8 cellular contexts compared by ENCODE assay signal in the genomic region with DNA sequence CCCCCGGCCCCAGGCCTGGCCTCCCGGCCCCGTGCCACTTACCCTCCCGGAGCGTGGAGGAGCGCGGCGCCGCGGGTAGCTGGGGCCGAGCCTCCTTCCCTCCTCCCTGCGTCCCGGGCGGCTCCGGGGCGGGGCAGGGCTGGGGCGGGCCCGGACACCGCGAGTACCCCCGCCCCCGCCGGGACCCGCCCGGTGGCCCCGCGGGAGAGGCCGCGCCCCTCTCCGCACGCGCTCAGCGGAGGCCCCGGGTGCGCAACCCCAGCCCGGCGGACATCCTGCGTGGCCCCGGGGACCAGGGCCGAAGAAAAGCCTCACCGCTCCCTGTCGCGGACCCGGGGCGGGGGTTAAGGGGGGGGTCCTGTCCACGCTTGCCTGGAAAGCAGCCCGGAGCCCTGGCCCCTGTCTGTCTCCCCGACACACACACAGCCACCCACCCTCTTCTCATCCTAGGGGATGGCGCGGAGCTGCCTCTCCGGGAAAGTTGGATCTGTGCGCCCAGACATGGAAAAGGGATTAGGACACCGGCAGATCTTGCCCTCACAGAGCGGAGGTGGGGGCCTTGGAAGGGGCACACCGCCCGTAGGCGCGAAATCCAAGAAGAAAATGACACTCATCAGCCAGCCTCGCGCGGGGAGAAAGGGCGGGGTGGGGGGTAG. TPM values are rescaled to one million over a fixed set of nuclear protein-coding genes. Genes with fewer than 3 reads are reported as not detected.
DNase-seq lines count a peak whose midpoint lies in the region; ATAC-seq, FAIRE-seq and TF ChIP-seq lines count a peak whose summit lies in the region.

A gene with protein sequence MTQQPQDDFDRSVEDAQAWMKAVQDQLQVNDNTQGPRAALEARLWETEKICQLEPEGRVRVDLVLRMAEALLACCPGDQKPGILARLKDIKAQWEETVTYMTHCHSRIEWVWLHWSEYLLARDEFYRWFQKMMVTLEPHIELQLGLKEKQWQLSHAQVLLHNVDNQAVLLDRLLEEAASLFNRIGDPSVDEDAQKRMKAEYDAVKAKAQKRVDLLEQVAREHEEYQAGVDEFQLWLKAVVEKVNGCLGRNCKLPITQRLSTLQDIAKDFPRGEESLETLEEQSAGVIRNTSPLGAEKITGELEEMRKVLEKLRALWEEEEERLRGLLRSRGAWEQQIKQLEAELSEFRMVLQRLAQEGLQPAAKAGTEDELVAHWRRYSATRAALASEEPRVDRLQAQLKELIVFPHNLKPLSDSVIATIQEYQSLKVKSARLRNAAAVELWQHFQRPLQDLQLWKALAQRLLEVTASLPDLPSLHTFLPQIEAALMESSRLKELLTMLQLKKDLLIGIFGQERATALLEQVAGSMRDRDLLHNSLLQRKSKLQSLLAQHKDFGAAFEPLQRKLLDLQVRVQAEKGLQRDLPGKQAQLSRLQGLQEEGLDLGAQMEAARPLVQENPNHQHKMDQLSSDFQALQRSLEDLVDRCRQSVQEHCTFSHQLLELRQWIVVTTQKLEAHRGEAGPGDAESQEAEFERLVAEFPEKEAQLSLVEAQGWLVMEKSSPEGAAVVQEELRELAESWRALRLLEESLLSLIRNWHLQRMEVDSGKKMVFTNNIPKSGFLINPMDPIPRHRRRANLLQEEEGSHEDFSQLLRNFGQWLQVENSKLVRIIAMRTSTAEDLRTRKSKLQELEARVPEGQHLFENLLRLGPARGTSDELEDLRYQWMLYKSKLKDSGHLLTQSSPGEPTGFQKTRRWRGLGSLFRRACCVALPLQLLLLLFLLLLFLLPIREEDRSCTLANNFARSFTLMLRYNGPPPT (minus strand): TSS at position 97 of the 656 bp plus-strand sequence. CDS start 40,829 bp downstream, outside the sequence.

- H3K9me3 ChIP-seq in CD4-positive, alpha-beta T cell (ENCODE audit: control insufficient read depth, low read length), result no peaks in the 10 kb centered on the region
- H3K9me3 ChIP-seq in H1 (ENCODE audit: insufficient read depth in 2 of 2, low read depth in 1 of 2, low read length in 1 of 2) (no peaks in the 10 kb centered on the region), tibial artery (no peaks in the 10 kb centered on the region)

- no peak for TF ChIP-seq RAD21 in H1 (IDR thresholded peaks at IDR 0.05 in 1 of 2, conservative IDR thresholded peaks at IDR 0.05 in 1 of 2; ENCODE audit: low read depth in 2 of 2, low read length in 2 of 2)

- CTCF ChIA-PET in CD4-positive, alpha-beta T cell (lab: Charles Lee), result interaction anchor here (0.7 to 3.2 kb wide), 10 partner anchors 11 to 74 kb away, joined by 3 to 20 read pairs (median 4); no protein-coding TSS in a partner anchor
- CTCF ChIA-PET in H1 (lab: Charles Lee; ENCODE audit: partially characterized antibody), result interaction anchor here (1.4 to 4.2 kb wide), 4 partner anchors 7 to 74 kb away, joined by 3 to 32 read pairs (median 10); no protein-coding TSS in a partner anchor

- POLR2A ChIA-PET in CD4-positive, alpha-beta T cell (lab: Charles Lee), result interaction anchor here (0.7 to 3.3 kb wide), 14 partner anchors 8 to 53 kb away, joined by 3 to 65 read pairs (median 4); a partner anchor contains a TSS
- POLR2A ChIA-PET in H1 (lab: Charles Lee; ENCODE audit: partially characterized antibody), result interaction anchor here (1.7 kb wide), 1 partner anchor 9 kb away, joined by 5 read pairs; no protein-coding TSS in a partner anchor

- peaks cover 75% of the 10 kb centered on the region for H3K4me1 Mint-ChIP-seq in CD4-positive, alpha-beta T cell (ENCODE audit: low read depth)
- peaks cover 21% of the 10 kb centered on the region for H3K4me1 Mint-ChIP-seq in mesothelial cell of epicardium

- FAIRE-seq in H1 (lab: Jason Lieb, UNC), result no peak

- H3K18ac ChIP-seq in H1 (ENCODE audit: extremely low read depth, low read length), result no peak within 1 kb of the TSS; the same call in 1 of the 2 replicates

- peaks cover 0 to 4% of the 10 kb centered on the region in 2 experiments for H4K20me1 ChIP-seq in H1 (replicated peaks in 1 of 2; ENCODE audit: control insufficient read depth in 1 of 2, insufficient read depth in 2 of 2, low read length in 2 of 2)

- no peak within 1 kb of the TSS for H2BK120ac ChIP-seq in H1 (replicated peaks; ENCODE audit: low read depth, low read length)

- H4K91ac ChIP-seq in H1 (replicated peaks; ENCODE audit: insufficient read length, low read length), result no peak within 1 kb of the TSS

- H2BK20ac ChIP-seq in H1 (ENCODE audit: low read length), result no peak within 1 kb of the TSS

- H4K5ac ChIP-seq in H1 (ENCODE audit: insufficient read length, low read depth, low read length), result no peak within 1 kb of the TSS

- H3K27me3 Mint-ChIP-seq in CD4-positive, alpha-beta T cell, result no peaks in the 10 kb centered on the region
- H3K27me3 Mint-ChIP-seq in mesothelial cell of epicardium (ENCODE audit: low read depth), result peaks cover 61% of the 10 kb centered on the region

- intact Hi-C loops in CD4-positive, alpha-beta T cell (cut with DNase I, micrococcal nuclease), result loop anchor here (1.0 to 5.0 kb wide), 5 partner anchors 11 to 521 kb away; a partner anchor contains a TSS
- intact Hi-C loops in tibial artery (cut with DNase I; ENCODE audit: low total_unique reads), result loop anchor here (5.0 to 10.0 kb wide), 2 partner anchors 34 to 202 kb away; a partner anchor contains a TSS

- peak within 1 kb of the TSS; percentile 92 for H3K4me3 Mint-ChIP-seq in CD4-positive, alpha-beta T cell
- peak within 1 kb of the TSS; percentile 70 for H3K4me3 Mint-ChIP-seq in mesothelial cell of epicardium

- no peak for TF ChIP-seq EP300 in H1 (IDR thresholded peaks at IDR 0.05; ENCODE audit: borderline replicate concordance in 1 of 2, low read depth in 2 of 2, low read length in 2 of 2)

- WGBS in H1 (ENCODE audit: extremely low coverage in 1 of 2, insufficient coverage in 1 of 2, insufficient read length in 1 of 2, insufficient replicate concordance in 2 of 2, low coverage in 1 of 2, low lambda C conversion rate in 2 of 2, missing lambda C conversion rate in 1 of 2), 2 experiments, result 7% methylated on average over 6 of the region's 62 CpGs; no CpG with 5 or more reads in 1 of the 2 experiments

- H3K23me2 ChIP-seq in H1 (ENCODE audit: low read depth, low read length), result peaks cover 12% of the 10 kb centered on the region

- H3K56ac ChIP-seq in H1 (replicated peaks; ENCODE audit: insufficient read length, low read depth, low read length), result peak within 1 kb of the TSS; percentile 21

- peak; percentile 52 for ATAC-seq in CD4-positive, alpha-beta T cell (ENCODE audit: poor library complexity)
- peak; percentile 49 for ATAC-seq in GM19463 (IDR thresholded peaks at IDR 0.05; ENCODE audit: unreplicated experiment)
- peak; percentile 34 for ATAC-seq in HG03571 (IDR thresholded peaks at IDR 0.05; ENCODE audit: unreplicated experiment)
- ATAC-seq in activated CD4-positive, CD25-positive, alpha-beta regulatory T cell treated with anti-CD3 and anti-CD28 coated beads, Interleukin-2, amount 50 U/mL, for 24 hours, result peak; percentile 46 to 53

- H2AK5ac ChIP-seq in H1 (ENCODE audit: low read depth, low read length), result no peak within 1 kb of the TSS

- H3K36me3 ChIP-seq in H1 (ENCODE audit: control insufficient read depth in 2 of 4, insufficient read depth in 4 of 4, low read length in 3 of 4) (no peaks in the 10 kb centered on the region), tibial artery (no peaks in the 10 kb centered on the region)

- peak within 1 kb of the TSS; percentile 73 for H3K27ac ChIP-seq in CD4-positive, alpha-beta T cell (ENCODE audit: low read depth, low read length)
- no peak within 1 kb of the TSS for H3K27ac ChIP-seq in H1 (ENCODE audit: low read depth, low read length)
- peak within 1 kb of the TSS; percentile 85 to 86 for H3K27ac ChIP-seq in tibial artery

- H2BK5ac ChIP-seq in H1 (ENCODE audit: low read depth, low read length), result no peak within 1 kb of the TSS

- no peak for TF ChIP-seq CTCF in CD4-positive, alpha-beta T cell (IDR thresholded peaks at IDR 0.05)
- TF ChIP-seq CTCF in H1 (IDR thresholded peaks at IDR 0.05; ENCODE audit: control extremely low read depth in 1 of 3, insufficient read depth in 1 of 3, low read depth in 1 of 3, low read length in 3 of 3), result no peak
- TF ChIP-seq CTCF in mesothelial cell of epicardium (IDR thresholded peaks at IDR 0.05; ENCODE audit: unreplicated experiment), result no peak
- TF ChIP-seq CTCF in tibial artery (IDR thresholded peaks at IDR 0.05), result no peak

- H3K27ac Mint-ChIP-seq in CD4-positive, alpha-beta T cell, result peak within 1 kb of the TSS; percentile 93
- H3K27ac Mint-ChIP-seq in mesothelial cell of epicardium, result peak within 1 kb of the TSS; percentile 51

- no peaks in the 10 kb centered on the region for H3K79me1 ChIP-seq in H1 (ENCODE audit: low read depth, low read length)

- H2AFZ ChIP-seq in H1 (ENCODE audit: low read length), result 0 out of 2 replicates have a peak within 1 kb of the TSS, but pooled peaks have one; percentile 44

- H3K4me3 ChIP-seq in H1 (ENCODE audit: extremely low read depth in 1 of 4, insufficient read depth in 2 of 4, low read depth in 3 of 4, low read length in 4 of 4) (peak within 1 kb of the TSS; percentile 35 to 66 (median 40)), tibial artery (peak within 1 kb of the TSS; percentile 76 to 86)

- no peak for TF ChIP-seq POLR2A in H1 (IDR thresholded peaks at IDR 0.05; ENCODE audit: control extremely low read depth in 1 of 2, low read depth in 2 of 2, low read length in 2 of 2)

- H3K79me2 ChIP-seq in H1 (ENCODE audit: control insufficient read depth in 1 of 2, insufficient read depth in 2 of 2, low read length in 2 of 2), result no peaks in the 10 kb centered on the region

- H3K36me3 Mint-ChIP-seq in CD4-positive, alpha-beta T cell (ENCODE audit: low read depth), result peaks cover 2% of the 10 kb centered on the region
- H3K36me3 Mint-ChIP-seq in mesothelial cell of epicardium, result no peaks in the 10 kb centered on the region

- H3K4me1 ChIP-seq in H1 (replicated peaks in 1 of 4; ENCODE audit: control insufficient read depth in 3 of 4, insufficient read depth in 4 of 4, low read length in 3 of 4) (peaks cover 0 to 22% (median 8%) of the 10 kb centered on the region in 4 experiments; a peak in 5 of 7 replicates), tibial artery (peaks cover 0 to 62% (median 55%) of the 10 kb centered on the region in 4 donors)

- DNase-seq in CD4-positive, alpha-beta T cell, result peak in 7 of 10 experiments; percentile 30 to 64 (median 51)
- peak in 1 of 2 experiments; percentile 58 for DNase-seq in H1 (ENCODE audit: low read depth in 1 of 2, low spot score in 2 of 2)
- no peak for DNase-seq in mesothelial cell of epicardium (ENCODE audit: low spot score in 2 of 2, unreplicated experiment in 2 of 2)
- peak; percentile 58 to 82 for DNase-seq in tibial artery
- no peak for DNase-seq in DMS153 treated with DMSO at 0.1 percent for 48 hours (lab: John Stamatoyannopoulos, UW; ENCODE audit: unreplicated experiment)

- peak within 1 kb of the TSS; percentile 29; the same call in 1 of the 2 replicates for H4K8ac ChIP-seq in H1 (ENCODE audit: extremely low read depth, insufficient read depth, low read length)

- H3K27me3 ChIP-seq in CD4-positive, alpha-beta T cell (ENCODE audit: control insufficient read depth, insufficient read depth, low read length), result no peaks in the 10 kb centered on the region
- H3K27me3 ChIP-seq in H1 (replicated peaks in 1 of 4; ENCODE audit: control insufficient read depth in 3 of 4, extremely low read depth in 1 of 4, insufficient read depth in 3 of 4, low read length in 3 of 4), result peaks cover 4 to 33% (median 27%) of the 10 kb centered on the region in 4 experiments
- H3K27me3 ChIP-seq in tibial artery, result no peaks in the 10 kb centered on the region

- 0 out of 2 replicates have a peak within 1 kb of the TSS, but pooled peaks have one; percentile 61 for H2BK15ac ChIP-seq in H1 (ENCODE audit: low read length)

- peak within 1 kb of the TSS; percentile 69 to 89 for H3K4me2 ChIP-seq in H1 (ENCODE audit: insufficient read depth in 1 of 2, low read depth in 2 of 2, low read length in 2 of 2)

- H3K9ac ChIP-seq in H1 (replicated peaks in 1 of 4; ENCODE audit: extremely low read depth in 1 of 4, low read depth in 3 of 4, low read length in 3 of 4), result no peak within 1 kb of the TSS; a peak in 1 of 7 replicates

- H3K9me3 Mint-ChIP-seq in CD4-positive, alpha-beta T cell, result no peaks in the 10 kb centered on the region
- no peaks in the 10 kb centered on the region for H3K9me3 Mint-ChIP-seq in mesothelial cell of epicardium

- no peak within 1 kb of the TSS for H3K4ac ChIP-seq in H1 (replicated peaks; ENCODE audit: insufficient read length, low read depth, low read length)

- H3K14ac ChIP-seq in H1 (ENCODE audit: insufficient read length), result no peak within 1 kb of the TSS

- no peak within 1 kb of the TSS for H3K23ac ChIP-seq in H1 (ENCODE audit: insufficient read length)

- H2BK12ac ChIP-seq in H1 (ENCODE audit: low read depth, low read length), result 0 out of 2 replicates have a peak within 1 kb of the TSS, but pooled peaks have one; percentile 27

RNA-seq across cellular contexts. Expression of the gene that starts here (rescaled TPM):
- total RNA-seq in CD4-positive, alpha-beta T cell, result 10 to 100 TPM; 29.4 to 31.4 TPM
- 0.08 TPM in 1 of 2 replicates, not detected in the other for total RNA-seq in H1 (2021; fragmentation: NEBNext Ultra II Directional; extraction: Animal tissue kit (Norgen Biotek cat#: 25700))
- polyA plus RNA-seq in H1 (2011; rRNA removed), result under 0.01 and 0.02 TPM in 2 replicates
- 0.01 TPM for polyA plus RNA-seq in H1 (2011; cell fraction: cytosol; rRNA removed)
- 0.07 TPM for polyA plus RNA-seq in H1 (2011; cell fraction: nucleus; rRNA removed)
- polyA plus RNA-seq in H1 (2012, experiment 1 of 2), result 0.03 to 0.08 TPM (median 0.07 TPM) in 3 of 4 replicates, not detected in the other
- polyA plus RNA-seq in H1 (2012, experiment 2 of 2), result not detected
- 0.02 TPM for polyA plus RNA-seq in H1 (2013, experiment 1 of 2)
- polyA plus RNA-seq in H1 (2013, experiment 2 of 2), result 0.06 TPM
- polyA minus RNA-seq in H1 (2011; rRNA and poly(A)+ RNA removed), result not detected in 2 replicates
- polyA minus RNA-seq in H1 (2011; cell fraction: cytosol; rRNA and poly(A)+ RNA removed), result 0.22 TPM
- polyA minus RNA-seq in H1 (2011; cell fraction: nucleus; rRNA and poly(A)+ RNA removed), result 0.10 TPM
- 1.5 to 1.9 TPM (median 1.6 TPM) in 3 replicates for total RNA-seq in mesothelial cell of epicardium

Comparison
In these comparisons a context has a peak if more than half of its experiments do, and no peak if none do; other contexts are left out.
1. RNA of the gene that starts here (total RNA-seq): 29.4 to 31.4 TPM in CD4-positive, alpha-beta T cell; 1.5 to 1.9 TPM in mesothelial cell of epicardium and 0.08 TPM in H1; every median in the first group is over 10 times any median in the second.
2. DNase-seq: peak in CD4-positive, alpha-beta T cell (7 of 10) and tibial artery (2 of 2); none in mesothelial cell of epicardium (0 of 2) and DMS153 treated with DMSO at 0.1 percent for 48 hours (single experiment).
3. Peak in every context shown above with its lines, with median percentiles within 50 percentile points of each other: ATAC-seq.